In genomic region chr11:114145166-114145695, GRCh38 we compare ENCODE assay signal across 20 cellular contexts.
DNase-seq lines count a peak whose midpoint lies in the region; TF ChIP-seq lines count a peak whose summit lies in the region.
"Had no signal": no experiment of that assay in that cellular context is flagged by ENCODE, and none has a peak within 500 bp of the region (broad histone marks: within the 10 kb centered on the region; RNA-seq: fewer than 3 reads in every experiment).

No MANE protein-coding gene starts in this region.

- H3K9ac ChIP-seq in BLaER1 treated with 17β-estradiol and CSF1 and Interleukin-3, amounts not matched to agents 10 nM and 100 nM, result no peak overlapping the region

- WGBS in suprapubic skin, result 91% methylated on average over 2 of the region's 2 CpGs

- no peaks in the 10 kb centered on the region for H4K20me1 ChIP-seq in BLaER1 treated with 17β-estradiol and CSF1 and Interleukin-3, amounts not matched to agents 10 nM and 100 nM

- no peak overlapping the region for H3K4me3 Mint-ChIP-seq in brain
- H3K4me3 Mint-ChIP-seq: neural crest cell; T-helper 1 cell treated with Interleukin-12 subunit alpha and Interleukin-12 subunit beta and Interleukin-4 antibody, amounts not matched to agents 30 μg/mL and 1 μg/mL, for 36 hours had no signal

- TF ChIP-seq CTCF in brain (conservative IDR thresholded peaks at IDR 0.05), result no peak
- no peak for TF ChIP-seq CTCF in suprapubic skin (IDR thresholded peaks at IDR 0.05)

- no peak for TF ChIP-seq EP300 in suprapubic skin (IDR thresholded peaks at IDR 0.05)

- H3K27ac Mint-ChIP-seq in brain, result peak overlapping the region in 4 of 5 experiments; percentile 5 to 94 (median 68)
- H3K27ac Mint-ChIP-seq: progenitor cell of endocrine pancreas; T-helper 1 cell treated with Interleukin-12 subunit alpha and Interleukin-12 subunit beta and Interleukin-4 antibody, amounts not matched to agents 30 μg/mL and 1 μg/mL, for 36 hours had no signal

- DNase-seq in iris pigment epithelial cell (ENCODE audit: low read depth), result peak; percentile 75
- DNase-seq in suprapubic skin (ENCODE audit: low spot score in 2 of 2), result no peak
- no peak for DNase-seq in activated CD4-positive, alpha-beta T cell treated with anti-CD3 and anti-CD28 coated beads for 4 hours
- no peak for DNase-seq in kidney tubule cell (ENCODE audit: low spot score)
- no peak for DNase-seq in activated CD4-positive, alpha-beta T cell treated with anti-CD3 and anti-CD28 coated beads, Interleukin-2, amount 50 U/mL, for 4 hours
- no peak for DNase-seq in NOMO-1 (lab: John Stamatoyannopoulos, UW; ENCODE audit: unreplicated experiment in 2 of 2)
- DNase-seq: activated CD4-positive, alpha-beta T cell treated with anti-CD3 and anti-CD28 coated beads, Interleukin-2, amount 50 U/mL, for 1 hour; activated effector memory CD4-positive, alpha-beta T cell treated with anti-CD3 and anti-CD28 coated beads, Interleukin-2, amount 50 U/mL, for 16 hours; DMS 273 treated with DMSO at 0.1 percent for 48 hours; effector CD4-positive, alpha-beta T cell; erythroblast; left colon; NCI-H524 treated with DMSO at 0.1 percent for 48 hours; SHP77 had no signal

- H3K4me1 Mint-ChIP-seq in brain, result peaks cover 82% of the 10 kb centered on the region

- H3K36me3 Mint-ChIP-seq in brain, result peaks cover 6% of the 10 kb centered on the region

- H3K27ac ChIP-seq in BLaER1 treated with 17β-estradiol and CSF1 and Interleukin-3, amounts not matched to agents 10 nM and 100 nM, result no peak overlapping the region
- H3K27ac ChIP-seq in suprapubic skin, result peak overlapping the region; percentile 28
- H3K27ac ChIP-seq: cardiac muscle cell had no signal

- H3K9me3 ChIP-seq in BLaER1 treated with 17β-estradiol and CSF1 and Interleukin-3, amounts not matched to agents 10 nM and 100 nM (replicated peaks in 1 of 11), result peaks cover 0 to 5% (median 0%) of the 10 kb centered on the region in 11 experiments; a peak in 2 of 22 replicates
- H3K9me3 ChIP-seq in suprapubic skin, result no peaks in the 10 kb centered on the region

- H3K27me3 Mint-ChIP-seq in brain, result peaks cover 21% of the 10 kb centered on the region
- H3K27me3 Mint-ChIP-seq: progenitor cell of endocrine pancreas had no signal

- peaks cover 1 to 62% (median 53%) of the 10 kb centered on the region in 10 experiments; a peak in 19 of 20 replicates for H3K4me1 ChIP-seq in BLaER1 treated with 17β-estradiol and CSF1 and Interleukin-3, amounts not matched to agents 10 nM and 100 nM
- peaks cover 90% of the 10 kb centered on the region for H3K4me1 ChIP-seq in suprapubic skin

- no peaks in the 10 kb centered on the region for H3K36me3 ChIP-seq in BLaER1 treated with 17β-estradiol and CSF1 and Interleukin-3, amounts not matched to agents 10 nM and 100 nM
- H3K36me3 ChIP-seq in suprapubic skin, result peaks cover 20% of the 10 kb centered on the region
- H3K36me3 ChIP-seq: cardiac muscle cell had no signal

- no peak overlapping the region for H3K4me3 ChIP-seq in BLaER1 treated with 17β-estradiol and CSF1 and Interleukin-3, amounts not matched to agents 10 nM and 100 nM
- no peak overlapping the region for H3K4me3 ChIP-seq in suprapubic skin
- H3K4me3 ChIP-seq: cardiac muscle cell had no signal

- no peak for TF ChIP-seq POLR2A in suprapubic skin (IDR thresholded peaks at IDR 0.05)

- H3K4me2 ChIP-seq in BLaER1 treated with 17β-estradiol and CSF1 and Interleukin-3, amounts not matched to agents 10 nM and 100 nM, result peak overlapping the region in 7 of 11 experiments; percentile 51 to 71 (median 57); a peak in 10 of 22 replicates

- peaks cover 0 to 5% (median 0%) of the 10 kb centered on the region in 5 experiments for H3K9me3 Mint-ChIP-seq in brain
- H3K9me3 Mint-ChIP-seq: neural crest cell; T-helper 1 cell treated with Interleukin-12 subunit alpha and Interleukin-12 subunit beta and Interleukin-4 antibody, amounts not matched to agents 30 μg/mL and 1 μg/mL, for 36 hours had no signal

- peaks cover 0 to 92% (median 0%) of the 10 kb centered on the region in 11 experiments; a peak in 7 of 22 replicates for H3K27me3 ChIP-seq in BLaER1 treated with 17β-estradiol and CSF1 and Interleukin-3, amounts not matched to agents 10 nM and 100 nM
- no peaks in the 10 kb centered on the region for H3K27me3 ChIP-seq in suprapubic skin
